ENCODE assay signal across 12 cellular contexts in the genomic region with DNA sequence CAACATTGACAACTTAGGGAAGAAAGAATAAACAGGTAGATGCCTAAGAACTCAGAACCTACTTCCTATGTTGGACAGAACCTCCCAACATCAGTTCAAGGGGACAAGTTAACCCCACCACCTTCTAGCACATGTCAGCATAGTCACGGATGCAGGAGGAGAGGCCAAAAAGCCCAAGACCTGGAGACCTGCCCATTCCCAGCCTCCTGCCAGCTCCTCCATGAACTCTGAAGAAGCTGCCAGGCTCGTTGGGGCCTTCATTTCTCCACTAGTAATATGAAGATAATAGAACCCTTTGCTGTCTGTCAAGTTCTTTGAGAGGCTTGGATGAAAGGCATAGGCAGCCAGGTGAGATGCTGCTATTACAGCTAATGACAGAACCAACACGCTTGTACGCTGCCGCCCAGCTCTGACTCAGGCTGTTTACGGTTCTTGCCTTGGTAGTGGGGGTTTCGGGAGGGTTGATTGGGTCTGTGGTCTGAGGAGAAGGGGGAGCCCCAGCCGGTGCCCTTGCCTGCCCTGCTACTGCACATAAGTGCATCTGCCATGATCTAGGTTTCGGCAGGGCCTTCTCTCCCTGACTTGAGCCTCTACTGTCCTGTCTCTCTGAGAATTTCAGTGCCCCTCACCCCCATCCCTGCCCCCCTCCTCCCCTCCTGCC.
DNase-seq lines count a peak whose midpoint lies in the region; ATAC-seq lines count a peak whose summit lies in the region.
"Had no signal": no experiment of that assay in that cellular context is flagged by ENCODE, and none has a peak within 500 bp of the region (broad histone marks: within the 10 kb centered on the region; RNA-seq: fewer than 3 reads in every experiment).

No MANE protein-coding gene starts in this region.

- no peak overlapping the region for H3K4me3 Mint-ChIP-seq in activated CD8-positive, alpha-beta memory T cell treated with anti-CD3 and anti-CD28 coated beads, Interleukin-2, amount 10 ng/mL, durations not matched to agents 7 days and 5 days
- H3K4me3 Mint-ChIP-seq: activated B cell treated with CpG ODN at 0.5 μM for 24 hours; activated naive CD4-positive, alpha-beta T cell treated with anti-CD3 and anti-CD28 coated beads for 36 hours had no signal

- no peak overlapping the region for H3K27ac Mint-ChIP-seq in activated CD8-positive, alpha-beta memory T cell treated with anti-CD3 and anti-CD28 coated beads, Interleukin-2, amount 10 ng/mL, durations not matched to agents 7 days and 5 days
- H3K27ac Mint-ChIP-seq: activated B cell treated with CpG ODN at 0.5 μM for 24 hours; activated naive CD4-positive, alpha-beta T cell treated with anti-CD3 and anti-CD28 coated beads for 36 hours had no signal

- no peaks in the 10 kb centered on the region for H3K9me3 Mint-ChIP-seq in activated CD8-positive, alpha-beta memory T cell treated with anti-CD3 and anti-CD28 coated beads, Interleukin-2, amount 10 ng/mL, durations not matched to agents 7 days and 5 days (ENCODE audit: low read depth)
- H3K9me3 Mint-ChIP-seq: activated B cell treated with CpG ODN at 0.5 μM for 24 hours; activated naive CD4-positive, alpha-beta T cell treated with anti-CD3 and anti-CD28 coated beads for 36 hours had no signal

- H3K4me1 Mint-ChIP-seq in activated CD8-positive, alpha-beta memory T cell treated with anti-CD3 and anti-CD28 coated beads, Interleukin-2, amount 10 ng/mL, durations not matched to agents 7 days and 5 days: no peaks in the 10 kb centered on the region
- H3K4me1 Mint-ChIP-seq: activated B cell treated with CpG ODN at 0.5 μM for 24 hours had no signal

- H3K36me3 Mint-ChIP-seq in activated CD8-positive, alpha-beta memory T cell treated with anti-CD3 and anti-CD28 coated beads, Interleukin-2, amount 10 ng/mL, durations not matched to agents 7 days and 5 days: no peaks in the 10 kb centered on the region

- peaks cover 2% of the 10 kb centered on the region for H3K27me3 Mint-ChIP-seq in activated CD8-positive, alpha-beta memory T cell treated with anti-CD3 and anti-CD28 coated beads, Interleukin-2, amount 10 ng/mL, durations not matched to agents 7 days and 5 days

- CTCF ChIA-PET in activated CD8-positive, alpha-beta memory T cell treated with anti-CD3 and anti-CD28 coated beads, Interleukin-2, amount 10 ng/mL, durations not matched to agents 7 days and 5 days (lab: Charles Lee): interaction anchor here (2.2 kb wide), 1 partner anchor 9 kb away, joined by 9 read pairs; no protein-coding TSS in a partner anchor

- peak; percentile 42 for DNase-seq in activated CD8-positive, alpha-beta memory T cell treated with anti-CD3 and anti-CD28 coated beads, Interleukin-2, amount 10 ng/mL, durations not matched to agents 7 days and 5 days
- no peak for DNase-seq in activated CD8-positive, alpha-beta memory T cell treated with anti-CD3 and anti-CD28 coated beads, Interleukin-2, amount 50 U/mL, for 4 hours
- no peak for DNase-seq in stimulated activated naive CD8-positive, alpha-beta T cell treated with anti-CD3 and anti-CD28 coated beads, Interleukin-15, Interleukin-2, amounts not matched to agents 100 U/mL and 50 U/mL, for 24 hours
- DNase-seq in foreskin melanocyte (no peak), SK-N-DZ (ENCODE audit: low spot score) (no peak), DMS 273 treated with DMSO at 0.1 percent for 48 hours (lab: John Stamatoyannopoulos, UW) (no peak)
- DNase-seq: activated B cell treated with CpG ODN at 0.5 μM for 24 hours; activated naive CD4-positive, alpha-beta T cell treated with anti-CD3 and anti-CD28 coated beads for 36 hours; dermis blood vessel endothelial cell; lower lobe of right lung had no signal

- no peak for ATAC-seq in activated CD8-positive, alpha-beta memory T cell treated with anti-CD3 and anti-CD28 coated beads, Interleukin-2, amount 10 ng/mL, durations not matched to agents 7 days and 5 days
- ATAC-seq in HG02588 (IDR thresholded peaks at IDR 0.05; ENCODE audit: unreplicated experiment) (peak; percentile 86), HG03442 (IDR thresholded peaks at IDR 0.05; ENCODE audit: unreplicated experiment) (peak; percentile 73)
- ATAC-seq in stimulated activated naive CD8-positive, alpha-beta T cell treated with anti-CD3 and anti-CD28 coated beads, Interleukin-15, Interleukin-2, amounts not matched to agents 100 U/mL and 50 U/mL, for 24 hours: peak; percentile 55
- ATAC-seq: lower lobe of right lung had no signal
